In the genomic region with DNA sequence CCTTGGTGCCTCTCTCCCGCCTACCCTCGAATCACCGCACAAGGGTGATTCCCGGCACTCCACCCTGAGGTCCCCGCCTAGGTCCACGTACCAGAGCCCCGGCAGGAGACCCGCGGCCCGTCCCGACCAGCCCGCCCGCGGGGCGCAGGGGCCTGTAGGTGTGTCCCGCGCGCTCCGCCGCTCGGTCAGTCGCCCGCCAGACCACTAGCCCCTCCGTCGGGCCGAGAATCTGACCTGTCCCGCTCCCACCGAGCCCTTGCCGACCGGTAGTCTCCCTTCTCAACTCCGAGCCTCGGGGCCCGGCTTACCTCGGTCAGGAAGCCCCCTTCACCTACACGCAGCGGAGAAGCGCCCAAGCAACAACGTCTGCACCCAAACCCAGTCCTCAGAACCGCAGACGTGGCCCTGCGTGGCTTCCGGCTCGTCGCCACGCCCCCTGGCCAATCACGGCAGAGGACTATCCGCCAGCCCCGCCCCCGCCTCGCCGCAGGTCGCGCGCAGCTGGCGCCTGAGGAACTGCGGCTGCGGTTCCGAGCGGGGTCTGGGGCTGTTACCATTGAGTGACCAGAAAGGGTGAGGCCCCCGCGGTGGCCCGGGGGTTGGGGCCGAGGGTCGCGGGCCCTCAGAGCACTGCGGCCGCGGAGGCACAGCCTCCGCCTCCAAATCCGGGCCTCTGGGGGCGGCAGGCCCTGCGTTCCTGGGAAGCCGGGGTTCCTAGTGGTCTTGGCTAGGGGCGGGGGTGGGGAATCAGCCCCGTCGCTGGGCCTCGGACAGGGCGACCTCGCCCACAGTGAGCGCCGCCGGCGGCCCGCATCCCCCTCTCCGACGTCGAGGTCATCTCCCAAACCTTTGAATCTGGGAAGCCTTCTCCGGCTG, we compare ENCODE assay signal across 8 cellular contexts. TPM values are rescaled to one million over a fixed set of nuclear protein-coding genes. Genes with fewer than 3 reads are reported as not detected.
DNase-seq lines count a peak whose midpoint lies in the region; ATAC-seq and TF ChIP-seq lines count a peak whose summit lies in the region.

A gene with protein sequence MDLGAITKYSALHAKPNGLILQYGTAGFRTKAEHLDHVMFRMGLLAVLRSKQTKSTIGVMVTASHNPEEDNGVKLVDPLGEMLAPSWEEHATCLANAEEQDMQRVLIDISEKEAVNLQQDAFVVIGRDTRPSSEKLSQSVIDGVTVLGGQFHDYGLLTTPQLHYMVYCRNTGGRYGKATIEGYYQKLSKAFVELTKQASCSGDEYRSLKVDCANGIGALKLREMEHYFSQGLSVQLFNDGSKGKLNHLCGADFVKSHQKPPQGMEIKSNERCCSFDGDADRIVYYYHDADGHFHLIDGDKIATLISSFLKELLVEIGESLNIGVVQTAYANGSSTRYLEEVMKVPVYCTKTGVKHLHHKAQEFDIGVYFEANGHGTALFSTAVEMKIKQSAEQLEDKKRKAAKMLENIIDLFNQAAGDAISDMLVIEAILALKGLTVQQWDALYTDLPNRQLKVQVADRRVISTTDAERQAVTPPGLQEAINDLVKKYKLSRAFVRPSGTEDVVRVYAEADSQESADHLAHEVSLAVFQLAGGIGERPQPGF (minus strand): TSS at position 395 of the 876 bp plus-strand sequence. CDS start 2,253 bp downstream, outside the sequence.
Gene RWDD2A (plus strand): TSS at position 487 of the 876 bp plus-strand sequence. CDS start 1,095 bp downstream, outside the sequence.

- peak within 1 kb of the TSS; percentile 97 for H3K4me3 Mint-ChIP-seq in activated T-cell treated with anti-CD3 and anti-CD28 coated beads, Interleukin-2, amount 50 U/mL, for 4 hours

- H3K4me2 ChIP-seq in PC-9: peak within 1 kb of the TSS; percentile 86

- H3K4me3 ChIP-seq in PC-9: peak within 1 kb of the TSS; percentile 77
- peak within 1 kb of the TSS; percentile 95 to 99 for H3K4me3 ChIP-seq in esophagus (ENCODE audit: low read depth in 1 of 2, low read length in 2 of 2)
- peak within 1 kb of the TSS; percentile 78 to 98 for H3K4me3 ChIP-seq in muscle layer of colon (ENCODE audit: low read depth in 1 of 2, low read length in 2 of 2)

- H2AFZ ChIP-seq in PC-9: peak within 1 kb of the TSS; percentile 94

- H3K9me3 ChIP-seq in PC-9 (ENCODE audit: insufficient read depth, low read depth) (no peaks in the 10 kb centered on the region), esophagus (ENCODE audit: control insufficient read depth in 2 of 2, insufficient read depth in 1 of 2, low read depth in 1 of 2, low read length in 1 of 2) (no peaks in the 10 kb centered on the region), muscle layer of colon (ENCODE audit: low read length) (no peaks in the 10 kb centered on the region)

- POLR2A ChIA-PET in PC-9 (lab: Charles Lee; ENCODE audit: unreplicated experiment): no interaction called here

- no peaks in the 10 kb centered on the region for H3F3A ChIP-seq in PC-9 (ENCODE audit: insufficient read depth, low read depth)

- H3K27ac ChIP-seq in PC-9: no peak within 1 kb of the TSS
- peak within 1 kb of the TSS; percentile 61 to 81 for H3K27ac ChIP-seq in esophagus (ENCODE audit: low read depth in 2 of 2, low read length in 1 of 2)
- H3K27ac ChIP-seq in muscle layer of colon (ENCODE audit: low read depth, low read length): peak within 1 kb of the TSS; percentile 91

- no peaks in the 10 kb centered on the region for H3K27me3 Mint-ChIP-seq in activated T-cell treated with anti-CD3 and anti-CD28 coated beads, Interleukin-2, amount 50 U/mL, for 4 hours (ENCODE audit: low read depth)

- DNase-seq in DMS153 treated with DMSO at 0.1 percent for 48 hours (lab: John Stamatoyannopoulos, UW; ENCODE audit: unreplicated experiment): peak; percentile 85
- DNase-seq in HuH-7.5 (ENCODE audit: low spot score): peak; percentile 90
- peak; percentile 58 to 85 for DNase-seq in PC-9
- peak; percentile 86 for DNase-seq in activated T-cell treated with anti-CD3 and anti-CD28 coated beads, Interleukin-2, amount 50 U/mL, for 4 hours
- DNase-seq in stimulated activated CD8-positive, alpha-beta memory T cell treated with anti-CD3 and anti-CD28 coated beads, Interleukin-7, amount 100 ng/mL, for 1 hour (ENCODE audit: low read depth in 2 of 2): peak; percentile 76 to 79

- CTCF ChIA-PET in PC-9 (lab: Charles Lee): interaction anchor here (1.0 kb wide), 1 partner anchor 126 kb away, joined by 3 read pairs; the partner anchor contains the start of gene DOP1A

- no peak for TF ChIP-seq CTCF in PC-9 (conservative IDR thresholded peaks at IDR 0.05)

- peak; percentile 97 for ATAC-seq in GM21529 (IDR thresholded peaks at IDR 0.05; ENCODE audit: unreplicated experiment)
- peak; percentile 98 for ATAC-seq in activated T-cell treated with anti-CD3 and anti-CD28 coated beads, Interleukin-2, amount 50 U/mL, for 4 hours

- H3K9me2 ChIP-seq in PC-9 (ENCODE audit: insufficient read depth): no peaks in the 10 kb centered on the region

- no peaks in the 10 kb centered on the region for H3K9me3 Mint-ChIP-seq in activated T-cell treated with anti-CD3 and anti-CD28 coated beads, Interleukin-2, amount 50 U/mL, for 4 hours

- intact Hi-C loops in PC-9 (cut with micrococcal nuclease; ENCODE audit: unreplicated experiment): loop anchor here (5.0 to 10.0 kb wide), 2 partner anchors 126 to 948 kb away; partner anchors contain the start of genes DOP1A, IBTK and UBE3D

- H3K27me3 ChIP-seq in PC-9 (ENCODE audit: insufficient read depth, low read depth): no peaks in the 10 kb centered on the region
- H3K27me3 ChIP-seq in esophagus (ENCODE audit: control insufficient read depth in 1 of 2, insufficient read depth in 2 of 2, low read length in 2 of 2): no peaks in the 10 kb centered on the region
- H3K27me3 ChIP-seq in muscle layer of colon (ENCODE audit: control insufficient read depth in 1 of 2, insufficient read depth in 2 of 2, low read length in 2 of 2): no peaks in the 10 kb centered on the region

- WGBS in esophagus, 2 donors: 0 to 1% methylated on average over 68 to 88 of the region's 88 CpGs

- no peaks in the 10 kb centered on the region for H4K20me1 ChIP-seq in PC-9 (ENCODE audit: insufficient read depth)

- peaks cover 3% of the 10 kb centered on the region; the same call in 1 of the 2 replicates for H3K4me1 ChIP-seq in PC-9 (replicated peaks; ENCODE audit: insufficient read depth)
- peaks cover 0 to 3% of the 10 kb centered on the region in 2 donors for H3K4me1 ChIP-seq in esophagus (ENCODE audit: control insufficient read depth in 2 of 2, insufficient read depth in 2 of 2, low read length in 1 of 2)
- peaks cover 11% of the 10 kb centered on the region for H3K4me1 ChIP-seq in muscle layer of colon (ENCODE audit: insufficient read depth, low read length)

- H3K36me3 ChIP-seq in PC-9 (ENCODE audit: low read depth) (no peaks in the 10 kb centered on the region), esophagus (ENCODE audit: control insufficient read depth in 2 of 2, insufficient read depth in 2 of 2, low read length in 1 of 2) (peaks cover 0 to 2% of the 10 kb centered on the region in 2 donors), muscle layer of colon (ENCODE audit: insufficient read depth, low read length) (peaks cover 15% of the 10 kb centered on the region)

- BruUV-seq in PC-9 (replicated peaks; lab: Mats Ljungman, UMichigan): TSS peak; percentile 33

- H3K4me1 Mint-ChIP-seq in activated T-cell treated with anti-CD3 and anti-CD28 coated beads, Interleukin-2, amount 50 U/mL, for 4 hours (ENCODE audit: low read depth): peaks cover 34% of the 10 kb centered on the region

- H3K79me2 ChIP-seq in PC-9 (ENCODE audit: low read depth): peaks cover 9% of the 10 kb centered on the region

- H3K9ac ChIP-seq in muscle layer of colon (ENCODE audit: low read length): peak within 1 kb of the TSS; percentile 73

- peaks cover 7% of the 10 kb centered on the region for H3K36me3 Mint-ChIP-seq in activated T-cell treated with anti-CD3 and anti-CD28 coated beads, Interleukin-2, amount 50 U/mL, for 4 hours (ENCODE audit: insufficient read depth)

RNA-seq across cellular contexts. Expression of the first gene that starts in this region (rescaled TPM):
- total RNA-seq in PC-9 (2021): 22.1 and 33.8 TPM in 2 replicates
- 10 to 100 TPM; 13.6 to 14.9 (median 14.2) TPM for total RNA-seq in activated T-cell treated with anti-CD3 and anti-CD28 coated beads, Interleukin-2, amount 50 U/mL, for 4 hours
- 10 to 100 TPM in 1 of 2 donors, 1 to 10 TPM in 1; 5.0 to 10.2 TPM for polyA plus RNA-seq in esophagus

RNA-seq across cellular contexts. Expression of gene RWDD2A, which starts in this region (rescaled TPM):
- total RNA-seq in PC-9 (2021): 1.8 and 2.1 TPM in 2 replicates
- total RNA-seq in activated T-cell treated with anti-CD3 and anti-CD28 coated beads, Interleukin-2, amount 50 U/mL, for 4 hours: under 1 TPM; 0.65 to 0.92 (median 0.68) TPM
- under 1 TPM; 0.76 to 0.84 TPM for polyA plus RNA-seq in esophagus
